In the genomic region with DNA sequence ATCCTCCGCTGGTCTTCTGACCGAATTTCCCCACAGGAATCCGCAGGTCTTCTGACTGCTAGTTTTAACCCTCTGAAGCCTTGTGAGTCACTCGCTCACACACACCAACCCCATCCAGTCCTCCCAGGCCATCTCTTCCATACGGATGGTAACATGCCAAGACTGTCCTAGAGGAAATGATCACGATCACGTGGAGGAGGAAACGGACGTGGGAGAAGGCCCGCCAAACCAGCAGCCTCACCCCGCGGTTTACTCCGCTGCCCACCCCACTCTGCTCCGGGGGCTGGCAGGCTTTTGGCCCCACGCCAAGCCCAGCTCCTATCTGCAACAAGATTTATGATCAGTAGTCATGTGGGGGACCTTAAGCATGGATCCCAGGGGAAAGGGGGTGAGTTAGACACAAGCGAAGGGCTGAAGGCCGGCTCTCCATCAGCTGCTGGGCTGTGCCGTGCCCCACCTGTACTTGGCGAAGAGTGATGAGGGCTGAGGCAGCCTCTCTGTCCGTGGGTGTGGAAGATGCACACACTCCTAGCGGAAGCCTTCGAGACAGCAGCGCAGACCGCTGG, we compare ENCODE assay signal across 1 cellular context.
TF ChIP-seq lines count a peak whose summit lies in the region.

No MANE protein-coding gene starts in this region.

TF ChIP-seq in GM12878, 131 proteins besides CTCF, POLR2A, EP300 and RAD21:
- TF ChIP-seq BHLHE40 (IDR thresholded peaks at IDR 0.05; ENCODE audit: borderline replicate concordance in 1 of 2, low read depth in 2 of 2, low read length in 1 of 2) (0 out of 4 replicates have a peak, but pooled peaks of 1 of the 2 experiments have one; percentile 11), IKZF1 (conservative IDR thresholded peaks at IDR 0.05) (0 out of 2 replicates have a peak, but pooled peaks have one; percentile 33), IKZF2 (IDR thresholded peaks at IDR 0.05) (no peak), RUNX3 (IDR thresholded peaks at IDR 0.05; ENCODE audit: low read length) (peak; percentile 30; the same call in 1 of the 2 replicates)
- TF ChIP-seq, protein P1, sequence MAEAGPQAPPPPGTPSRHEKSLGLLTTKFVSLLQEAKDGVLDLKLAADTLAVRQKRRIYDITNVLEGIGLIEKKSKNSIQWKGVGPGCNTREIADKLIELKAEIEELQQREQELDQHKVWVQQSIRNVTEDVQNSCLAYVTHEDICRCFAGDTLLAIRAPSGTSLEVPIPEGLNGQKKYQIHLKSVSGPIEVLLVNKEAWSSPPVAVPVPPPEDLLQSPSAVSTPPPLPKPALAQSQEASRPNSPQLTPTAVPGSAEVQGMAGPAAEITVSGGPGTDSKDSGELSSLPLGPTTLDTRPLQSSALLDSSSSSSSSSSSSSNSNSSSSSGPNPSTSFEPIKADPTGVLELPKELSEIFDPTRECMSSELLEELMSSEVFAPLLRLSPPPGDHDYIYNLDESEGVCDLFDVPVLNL (IDR thresholded peaks at IDR 0.05; ENCODE audit: low read depth, low read length) = no peak
- TF ChIP-seq, protein P2, sequence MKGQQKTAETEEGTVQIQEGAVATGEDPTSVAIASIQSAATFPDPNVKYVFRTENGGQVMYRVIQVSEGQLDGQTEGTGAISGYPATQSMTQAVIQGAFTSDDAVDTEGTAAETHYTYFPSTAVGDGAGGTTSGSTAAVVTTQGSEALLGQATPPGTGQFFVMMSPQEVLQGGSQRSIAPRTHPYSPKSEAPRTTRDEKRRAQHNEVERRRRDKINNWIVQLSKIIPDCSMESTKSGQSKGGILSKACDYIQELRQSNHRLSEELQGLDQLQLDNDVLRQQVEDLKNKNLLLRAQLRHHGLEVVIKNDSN (IDR thresholded peaks at IDR 0.05; ENCODE audit: borderline replicate concordance, extremely low read length, insufficient read depth, low read depth, low read length) = peak; percentile 31
